ENCODE assay signal across 1 cellular context in the genomic region with DNA sequence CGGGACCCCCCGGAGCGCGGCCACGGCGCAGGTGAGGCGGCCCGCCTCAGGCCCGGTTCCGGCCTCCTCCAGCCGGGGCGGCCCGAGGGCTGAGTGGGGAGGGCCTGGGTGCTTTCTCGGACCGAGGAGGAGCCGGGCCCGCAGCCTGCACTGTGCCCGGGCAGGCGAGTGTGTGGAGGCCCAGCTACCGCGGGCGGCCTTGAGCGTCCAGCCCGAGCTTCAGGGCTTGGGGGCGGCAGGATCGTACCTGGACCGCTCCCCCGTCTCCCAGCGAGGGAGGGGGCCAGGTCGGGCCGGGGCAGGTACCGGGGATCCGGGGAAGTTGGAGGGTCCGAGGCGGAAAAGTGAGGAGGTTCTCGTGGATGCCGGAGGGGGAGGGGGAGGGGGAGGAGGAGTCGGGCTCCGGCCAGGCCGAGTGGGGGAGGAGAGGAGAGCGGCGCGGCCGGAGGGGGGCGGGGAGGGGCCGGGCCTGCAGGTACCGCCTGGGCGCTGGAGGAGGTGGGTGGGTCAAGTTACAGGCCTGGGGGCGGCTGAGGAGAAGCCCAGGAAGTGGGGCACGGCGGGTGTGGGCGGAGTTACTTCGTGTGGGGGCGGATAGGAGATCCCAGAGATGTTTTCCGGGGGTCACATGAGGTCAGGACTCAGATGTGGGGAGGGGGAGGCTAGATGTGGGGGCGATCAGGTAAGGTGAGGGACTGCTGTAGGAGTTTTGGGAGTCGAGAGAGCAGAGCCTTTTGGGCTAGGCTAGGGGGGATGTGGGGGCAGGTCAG.
TF ChIP-seq lines count a peak whose summit lies in the region.

No MANE protein-coding gene starts in this region.

TF ChIP-seq in HepG2, 621 proteins besides CTCF, POLR2A, EP300 and RAD21 (continued from another document and continues in another):
- peak; percentile 31; the same call in 1 of the 2 replicates for TF ChIP-seq HOXD1 (CRISPR knock-in tag; IDR thresholded peaks at IDR 0.05)
- TF ChIP-seq, protein P1, sequence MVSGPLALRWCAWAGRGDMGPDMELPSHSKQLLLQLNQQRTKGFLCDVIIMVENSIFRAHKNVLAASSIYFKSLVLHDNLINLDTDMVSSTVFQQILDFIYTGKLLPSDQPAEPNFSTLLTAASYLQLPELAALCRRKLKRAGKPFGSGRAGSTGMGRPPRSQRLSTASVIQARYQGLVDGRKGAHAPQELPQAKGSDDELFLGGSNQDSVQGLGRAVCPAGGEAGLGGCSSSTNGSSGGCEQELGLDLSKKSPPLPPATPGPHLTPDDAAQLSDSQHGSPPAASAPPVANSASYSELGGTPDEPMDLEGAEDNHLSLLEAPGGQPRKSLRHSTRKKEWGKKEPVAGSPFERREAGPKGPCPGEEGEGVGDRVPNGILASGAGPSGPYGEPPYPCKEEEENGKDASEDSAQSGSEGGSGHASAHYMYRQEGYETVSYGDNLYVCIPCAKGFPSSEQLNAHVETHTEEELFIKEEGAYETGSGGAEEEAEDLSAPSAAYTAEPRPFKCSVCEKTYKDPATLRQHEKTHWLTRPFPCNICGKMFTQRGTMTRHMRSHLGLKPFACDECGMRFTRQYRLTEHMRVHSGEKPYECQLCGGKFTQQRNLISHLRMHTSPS (CRISPR knock-in tag; IDR thresholded peaks at IDR 0.05; ENCODE audit: low read depth): no peak
- TF ChIP-seq ZFY (CRISPR knock-in tag; IDR thresholded peaks at IDR 0.05): peak; percentile 68
- TF ChIP-seq SAP130 (CRISPR knock-in tag; IDR thresholded peaks at IDR 0.05; ENCODE audit: low read depth): peak; percentile 42; the same call in 1 of the 2 replicates
- TF ChIP-seq, protein P2, sequence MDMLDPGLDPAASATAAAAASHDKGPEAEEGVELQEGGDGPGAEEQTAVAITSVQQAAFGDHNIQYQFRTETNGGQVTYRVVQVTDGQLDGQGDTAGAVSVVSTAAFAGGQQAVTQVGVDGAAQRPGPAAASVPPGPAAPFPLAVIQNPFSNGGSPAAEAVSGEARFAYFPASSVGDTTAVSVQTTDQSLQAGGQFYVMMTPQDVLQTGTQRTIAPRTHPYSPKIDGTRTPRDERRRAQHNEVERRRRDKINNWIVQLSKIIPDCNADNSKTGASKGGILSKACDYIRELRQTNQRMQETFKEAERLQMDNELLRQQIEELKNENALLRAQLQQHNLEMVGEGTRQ (IDR thresholded peaks at IDR 0.05; ENCODE audit: low read depth, low read length): no peak
- TF ChIP-seq, protein P2 (CRISPR knock-in tag; IDR thresholded peaks at IDR 0.05; ENCODE audit: borderline replicate concordance): no peak
- TF ChIP-seq ZNF605 (CRISPR knock-in tag; IDR thresholded peaks at IDR 0.05): 0 out of 2 replicates have a peak, but pooled peaks have one; percentile 24
- TF ChIP-seq, protein P3, sequence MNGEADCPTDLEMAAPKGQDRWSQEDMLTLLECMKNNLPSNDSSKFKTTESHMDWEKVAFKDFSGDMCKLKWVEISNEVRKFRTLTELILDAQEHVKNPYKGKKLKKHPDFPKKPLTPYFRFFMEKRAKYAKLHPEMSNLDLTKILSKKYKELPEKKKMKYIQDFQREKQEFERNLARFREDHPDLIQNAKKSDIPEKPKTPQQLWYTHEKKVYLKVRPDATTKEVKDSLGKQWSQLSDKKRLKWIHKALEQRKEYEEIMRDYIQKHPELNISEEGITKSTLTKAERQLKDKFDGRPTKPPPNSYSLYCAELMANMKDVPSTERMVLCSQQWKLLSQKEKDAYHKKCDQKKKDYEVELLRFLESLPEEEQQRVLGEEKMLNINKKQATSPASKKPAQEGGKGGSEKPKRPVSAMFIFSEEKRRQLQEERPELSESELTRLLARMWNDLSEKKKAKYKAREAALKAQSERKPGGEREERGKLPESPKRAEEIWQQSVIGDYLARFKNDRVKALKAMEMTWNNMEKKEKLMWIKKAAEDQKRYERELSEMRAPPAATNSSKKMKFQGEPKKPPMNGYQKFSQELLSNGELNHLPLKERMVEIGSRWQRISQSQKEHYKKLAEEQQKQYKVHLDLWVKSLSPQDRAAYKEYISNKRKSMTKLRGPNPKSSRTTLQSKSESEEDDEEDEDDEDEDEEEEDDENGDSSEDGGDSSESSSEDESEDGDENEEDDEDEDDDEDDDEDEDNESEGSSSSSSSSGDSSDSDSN (CRISPR knock-in tag; IDR thresholded peaks at IDR 0.05): peak; percentile 12; the same call in 1 of the 2 replicates
- no peak for TF ChIP-seq SOX6 (IDR thresholded peaks at IDR 0.05)
- peak; percentile 31; the same call in 1 of the 2 replicates for TF ChIP-seq SOX6 (CRISPR knock-in tag; IDR thresholded peaks at IDR 0.05)
- peak; percentile 62 for TF ChIP-seq HNRNPK (IDR thresholded peaks at IDR 0.05; ENCODE audit: low read depth, low read length, poor library complexity, severe bottlenecking)
- TF ChIP-seq, protein P4, sequence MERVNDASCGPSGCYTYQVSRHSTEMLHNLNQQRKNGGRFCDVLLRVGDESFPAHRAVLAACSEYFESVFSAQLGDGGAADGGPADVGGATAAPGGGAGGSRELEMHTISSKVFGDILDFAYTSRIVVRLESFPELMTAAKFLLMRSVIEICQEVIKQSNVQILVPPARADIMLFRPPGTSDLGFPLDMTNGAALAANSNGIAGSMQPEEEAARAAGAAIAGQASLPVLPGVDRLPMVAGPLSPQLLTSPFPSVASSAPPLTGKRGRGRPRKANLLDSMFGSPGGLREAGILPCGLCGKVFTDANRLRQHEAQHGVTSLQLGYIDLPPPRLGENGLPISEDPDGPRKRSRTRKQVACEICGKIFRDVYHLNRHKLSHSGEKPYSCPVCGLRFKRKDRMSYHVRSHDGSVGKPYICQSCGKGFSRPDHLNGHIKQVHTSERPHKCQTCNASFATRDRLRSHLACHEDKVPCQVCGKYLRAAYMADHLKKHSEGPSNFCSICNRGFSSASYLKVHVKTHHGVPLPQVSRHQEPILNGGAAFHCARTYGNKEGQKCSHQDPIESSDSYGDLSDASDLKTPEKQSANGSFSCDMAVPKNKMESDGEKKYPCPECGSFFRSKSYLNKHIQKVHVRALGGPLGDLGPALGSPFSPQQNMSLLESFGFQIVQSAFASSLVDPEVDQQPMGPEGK (CRISPR knock-in tag; IDR thresholded peaks at IDR 0.05): peak; percentile 82
- peak; percentile 47 for TF ChIP-seq ASH2L (IDR thresholded peaks at IDR 0.05; ENCODE audit: insufficient read length, low read depth, low read length)
- TF ChIP-seq ZBTB1 (CRISPR knock-in tag; IDR thresholded peaks at IDR 0.05; ENCODE audit: borderline replicate concordance): no peak
- TF ChIP-seq, protein P5, sequence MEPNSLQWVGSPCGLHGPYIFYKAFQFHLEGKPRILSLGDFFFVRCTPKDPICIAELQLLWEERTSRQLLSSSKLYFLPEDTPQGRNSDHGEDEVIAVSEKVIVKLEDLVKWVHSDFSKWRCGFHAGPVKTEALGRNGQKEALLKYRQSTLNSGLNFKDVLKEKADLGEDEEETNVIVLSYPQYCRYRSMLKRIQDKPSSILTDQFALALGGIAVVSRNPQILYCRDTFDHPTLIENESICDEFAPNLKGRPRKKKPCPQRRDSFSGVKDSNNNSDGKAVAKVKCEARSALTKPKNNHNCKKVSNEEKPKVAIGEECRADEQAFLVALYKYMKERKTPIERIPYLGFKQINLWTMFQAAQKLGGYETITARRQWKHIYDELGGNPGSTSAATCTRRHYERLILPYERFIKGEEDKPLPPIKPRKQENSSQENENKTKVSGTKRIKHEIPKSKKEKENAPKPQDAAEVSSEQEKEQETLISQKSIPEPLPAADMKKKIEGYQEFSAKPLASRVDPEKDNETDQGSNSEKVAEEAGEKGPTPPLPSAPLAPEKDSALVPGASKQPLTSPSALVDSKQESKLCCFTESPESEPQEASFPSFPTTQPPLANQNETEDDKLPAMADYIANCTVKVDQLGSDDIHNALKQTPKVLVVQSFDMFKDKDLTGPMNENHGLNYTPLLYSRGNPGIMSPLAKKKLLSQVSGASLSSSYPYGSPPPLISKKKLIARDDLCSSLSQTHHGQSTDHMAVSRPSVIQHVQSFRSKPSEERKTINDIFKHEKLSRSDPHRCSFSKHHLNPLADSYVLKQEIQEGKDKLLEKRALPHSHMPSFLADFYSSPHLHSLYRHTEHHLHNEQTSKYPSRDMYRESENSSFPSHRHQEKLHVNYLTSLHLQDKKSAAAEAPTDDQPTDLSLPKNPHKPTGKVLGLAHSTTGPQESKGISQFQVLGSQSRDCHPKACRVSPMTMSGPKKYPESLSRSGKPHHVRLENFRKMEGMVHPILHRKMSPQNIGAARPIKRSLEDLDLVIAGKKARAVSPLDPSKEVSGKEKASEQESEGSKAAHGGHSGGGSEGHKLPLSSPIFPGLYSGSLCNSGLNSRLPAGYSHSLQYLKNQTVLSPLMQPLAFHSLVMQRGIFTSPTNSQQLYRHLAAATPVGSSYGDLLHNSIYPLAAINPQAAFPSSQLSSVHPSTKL (CRISPR knock-in tag; IDR thresholded peaks at IDR 0.05): no peak
- peak; percentile 43; the same call in 1 of the 2 replicates for TF ChIP-seq ZFX (CRISPR knock-in tag; IDR thresholded peaks at IDR 0.05; ENCODE audit: low read depth)
- TF ChIP-seq, protein P6, sequence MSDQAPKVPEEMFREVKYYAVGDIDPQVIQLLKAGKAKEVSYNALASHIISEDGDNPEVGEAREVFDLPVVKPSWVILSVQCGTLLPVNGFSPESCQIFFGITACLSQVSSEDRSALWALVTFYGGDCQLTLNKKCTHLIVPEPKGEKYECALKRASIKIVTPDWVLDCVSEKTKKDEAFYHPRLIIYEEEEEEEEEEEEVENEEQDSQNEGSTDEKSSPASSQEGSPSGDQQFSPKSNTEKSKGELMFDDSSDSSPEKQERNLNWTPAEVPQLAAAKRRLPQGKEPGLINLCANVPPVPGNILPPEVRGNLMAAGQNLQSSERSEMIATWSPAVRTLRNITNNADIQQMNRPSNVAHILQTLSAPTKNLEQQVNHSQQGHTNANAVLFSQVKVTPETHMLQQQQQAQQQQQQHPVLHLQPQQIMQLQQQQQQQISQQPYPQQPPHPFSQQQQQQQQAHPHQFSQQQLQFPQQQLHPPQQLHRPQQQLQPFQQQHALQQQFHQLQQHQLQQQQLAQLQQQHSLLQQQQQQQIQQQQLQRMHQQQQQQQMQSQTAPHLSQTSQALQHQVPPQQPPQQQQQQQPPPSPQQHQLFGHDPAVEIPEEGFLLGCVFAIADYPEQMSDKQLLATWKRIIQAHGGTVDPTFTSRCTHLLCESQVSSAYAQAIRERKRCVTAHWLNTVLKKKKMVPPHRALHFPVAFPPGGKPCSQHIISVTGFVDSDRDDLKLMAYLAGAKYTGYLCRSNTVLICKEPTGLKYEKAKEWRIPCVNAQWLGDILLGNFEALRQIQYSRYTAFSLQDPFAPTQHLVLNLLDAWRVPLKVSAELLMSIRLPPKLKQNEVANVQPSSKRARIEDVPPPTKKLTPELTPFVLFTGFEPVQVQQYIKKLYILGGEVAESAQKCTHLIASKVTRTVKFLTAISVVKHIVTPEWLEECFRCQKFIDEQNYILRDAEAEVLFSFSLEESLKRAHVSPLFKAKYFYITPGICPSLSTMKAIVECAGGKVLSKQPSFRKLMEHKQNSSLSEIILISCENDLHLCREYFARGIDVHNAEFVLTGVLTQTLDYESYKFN (CRISPR knock-in tag; conservative IDR thresholded peaks at IDR 0.05): peak; percentile 48; the same call in 1 of the 2 replicates
- TF ChIP-seq MAZ (IDR thresholded peaks at IDR 0.05; ENCODE audit: borderline replicate concordance, low read depth, low read length): no peak
- TF ChIP-seq MAZ (CRISPR knock-in tag; IDR thresholded peaks at IDR 0.05; ENCODE audit: low read depth): peak; percentile 10; the same call in 1 of the 2 replicates
- TF ChIP-seq ERF (CRISPR knock-in tag; IDR thresholded peaks at IDR 0.05): no peak
- TF ChIP-seq ZNF556 (CRISPR knock-in tag; IDR thresholded peaks at IDR 0.05; ENCODE audit: borderline replicate concordance): 0 out of 2 replicates have a peak, but pooled peaks have one; percentile 34
- no peak for TF ChIP-seq NRL (CRISPR knock-in tag; IDR thresholded peaks at IDR 0.05; ENCODE audit: borderline replicate concordance)
- no peak for TF ChIP-seq LCORL (IDR thresholded peaks at IDR 0.05)
- TF ChIP-seq LCORL (CRISPR knock-in tag; IDR thresholded peaks at IDR 0.05): 0 out of 2 replicates have a peak, but pooled peaks have one; percentile 33
- no peak for TF ChIP-seq ZNF788 (CRISPR knock-in tag; IDR thresholded peaks at IDR 0.05; ENCODE audit: borderline replicate concordance)
- TF ChIP-seq, protein P7, sequence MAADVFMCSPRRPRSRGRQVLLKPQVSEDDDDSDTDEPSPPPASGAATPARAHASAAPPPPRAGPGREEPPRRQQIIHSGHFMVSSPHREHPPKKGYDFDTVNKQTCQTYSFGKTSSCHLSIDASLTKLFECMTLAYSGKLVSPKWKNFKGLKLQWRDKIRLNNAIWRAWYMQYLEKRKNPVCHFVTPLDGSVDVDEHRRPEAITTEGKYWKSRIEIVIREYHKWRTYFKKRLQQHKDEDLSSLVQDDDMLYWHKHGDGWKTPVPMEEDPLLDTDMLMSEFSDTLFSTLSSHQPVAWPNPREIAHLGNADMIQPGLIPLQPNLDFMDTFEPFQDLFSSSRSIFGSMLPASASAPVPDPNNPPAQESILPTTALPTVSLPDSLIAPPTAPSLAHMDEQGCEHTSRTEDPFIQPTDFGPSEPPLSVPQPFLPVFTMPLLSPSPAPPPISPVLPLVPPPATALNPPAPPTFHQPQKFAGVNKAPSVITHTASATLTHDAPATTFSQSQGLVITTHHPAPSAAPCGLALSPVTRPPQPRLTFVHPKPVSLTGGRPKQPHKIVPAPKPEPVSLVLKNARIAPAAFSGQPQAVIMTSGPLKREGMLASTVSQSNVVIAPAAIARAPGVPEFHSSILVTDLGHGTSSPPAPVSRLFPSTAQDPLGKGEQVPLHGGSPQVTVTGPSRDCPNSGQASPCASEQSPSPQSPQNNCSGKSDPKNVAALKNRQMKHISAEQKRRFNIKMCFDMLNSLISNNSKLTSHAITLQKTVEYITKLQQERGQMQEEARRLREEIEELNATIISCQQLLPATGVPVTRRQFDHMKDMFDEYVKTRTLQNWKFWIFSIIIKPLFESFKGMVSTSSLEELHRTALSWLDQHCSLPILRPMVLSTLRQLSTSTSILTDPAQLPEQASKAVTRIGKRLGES (CRISPR knock-in tag; IDR thresholded peaks at IDR 0.05; ENCODE audit: borderline replicate concordance): peak; percentile 25; the same call in 1 of the 2 replicates
- TF ChIP-seq ZNF766 (CRISPR knock-in tag; IDR thresholded peaks at IDR 0.05; ENCODE audit: borderline replicate concordance): 0 out of 2 replicates have a peak, but pooled peaks have one; percentile 7
